Comparison of ENCODE assay signal across 21 cellular contexts in the genomic region with DNA sequence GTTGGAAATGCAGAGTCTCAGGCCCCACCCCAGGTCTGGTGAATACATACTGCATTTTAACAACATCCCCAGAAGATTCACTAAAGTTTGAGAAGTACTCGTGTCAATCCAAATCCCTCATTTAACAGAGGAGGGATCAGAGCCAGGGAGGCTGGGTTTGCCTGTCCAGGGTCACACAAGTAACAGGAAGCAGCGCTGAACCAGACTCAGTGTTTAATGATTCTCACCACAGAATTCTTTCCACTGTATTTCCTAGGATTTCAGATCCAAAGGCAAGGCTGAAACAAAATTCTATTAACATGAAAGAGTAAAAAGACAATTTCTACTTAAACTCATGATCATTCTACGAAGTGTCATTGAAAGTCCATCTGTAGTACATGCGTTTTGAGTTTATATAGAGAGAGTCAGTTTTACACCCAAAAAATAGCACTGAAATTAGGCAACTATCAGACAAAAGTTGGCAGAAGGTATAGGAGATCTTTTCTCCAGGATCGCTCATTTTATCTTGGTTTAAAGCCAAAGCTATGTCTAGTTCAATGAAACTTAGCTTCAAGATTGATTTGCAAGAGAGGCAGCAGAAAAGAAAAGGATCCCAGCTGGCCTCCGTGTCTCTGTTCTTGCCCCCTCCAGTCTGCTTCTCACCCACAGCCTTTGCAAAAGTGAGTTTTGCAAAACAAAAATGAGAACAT.
"Had no signal": no experiment of that assay in that cellular context is flagged by ENCODE, and none has a peak within 500 bp of the region (broad histone marks: within the 10 kb centered on the region; RNA-seq: fewer than 3 reads in every experiment).

No MANE protein-coding gene starts in this region.

- H3K36me3 Mint-ChIP-seq: IgD-negative memory B cell had no signal

- H3K4me3 Mint-ChIP-seq: IgD-negative memory B cell had no signal

- FAIRE-seq: HTR-8/SVneo, K562 had no signal

- H3K9me3 ChIP-seq: SK-N-SH had no signal

- H3K4me2 ChIP-seq: KMS-11, SK-N-SH had no signal

- H3K4me3 ChIP-seq: K562 had no signal

- ATAC-seq: K562 had no signal

- H3K27ac Mint-ChIP-seq: IgD-negative memory B cell had no signal

- H3K4me1 Mint-ChIP-seq: IgD-negative memory B cell had no signal

- H3K9ac ChIP-seq: KMS-11, SK-N-SH had no signal

- DNase-seq: Kasumi-1, MM.1S, NCI-H1092 treated with DMSO at 0.1 percent for 48 hours, NCI-H1436, NCI-H187, NCI-H2029, NCI-H2081 treated with DMSO at 0.1 percent for 48 hours, NCI-H2171, NCI-H226, NCI-H510A, NCI-H524 treated with DMSO at 0.1 percent for 48 hours, NCI-H69, NCI-H774, SHP77, SK-N-SH had no signal

- H3K27ac ChIP-seq: HL-60, KMS-11, RWPE1 had no signal
